In the genomic region with DNA sequence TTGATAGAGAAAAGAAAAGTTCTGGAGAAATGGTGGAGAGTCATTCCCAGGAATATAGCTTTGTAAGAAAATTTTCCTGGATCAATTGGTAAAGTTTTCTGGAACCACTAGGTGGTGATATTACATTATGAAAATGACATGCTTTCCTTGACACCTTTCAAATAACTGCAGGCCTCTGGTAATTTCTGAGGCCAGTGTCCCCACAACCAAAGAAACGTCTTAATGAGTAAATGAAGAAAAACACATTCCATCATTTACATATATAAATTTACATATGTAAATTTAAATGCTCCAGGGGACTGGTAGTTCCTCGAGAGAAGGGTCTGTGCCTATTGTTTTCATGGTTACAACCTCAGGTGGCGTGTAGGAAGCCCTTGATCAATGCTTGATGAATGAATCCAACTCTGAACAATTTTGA, we compare ENCODE assay signal across 1 cellular context.
TF ChIP-seq lines count a peak whose summit lies in the region.

No MANE protein-coding gene starts in this region.

TF ChIP-seq in IMR-90, 13 proteins besides CTCF, POLR2A, EP300 and RAD21:
- TF ChIP-seq SMC3 (IDR thresholded peaks at IDR 0.05; ENCODE audit: low read depth, low read length) (peak; percentile 97), BHLHE40 (IDR thresholded peaks at IDR 0.05; ENCODE audit: low read depth, low read length) (no peak)
